Comparison of ENCODE assay signal across 13 cellular contexts in the genomic region with DNA sequence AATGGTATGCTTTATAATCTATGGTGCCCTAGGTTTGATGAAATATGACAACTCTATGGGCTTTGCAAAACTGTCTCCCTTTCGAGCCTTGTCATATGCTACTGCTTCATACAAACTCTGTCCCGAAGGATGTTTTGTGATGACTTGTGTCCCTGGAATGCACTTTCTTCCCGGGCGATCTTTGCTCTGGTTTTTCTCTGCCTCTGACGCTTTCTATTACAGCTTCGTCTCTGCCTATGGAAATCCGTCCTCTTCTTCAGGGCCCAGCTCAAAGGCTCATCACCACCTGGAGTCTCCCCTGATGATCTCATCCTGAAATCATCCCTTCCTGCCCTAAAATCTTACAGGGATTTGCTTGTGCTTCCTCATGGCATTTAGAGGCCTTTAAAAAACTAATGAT.
DNase-seq lines count a peak whose midpoint lies in the region; ATAC-seq and TF ChIP-seq lines count a peak whose summit lies in the region.
"Had no signal": no experiment of that assay in that cellular context is flagged by ENCODE, and none has a peak within 500 bp of the region (broad histone marks: within the 10 kb centered on the region; RNA-seq: fewer than 3 reads in every experiment).

No MANE protein-coding gene starts in this region.

- no peak overlapping the region for H3K9ac ChIP-seq in neuronal stem cell (ENCODE audit: low read depth, low read length, poor library complexity)

- in situ Hi-C loops in Panc1 (cut with HindIII; ENCODE audit: low pct_unique_long_range_greater_than_20kb, low sequenced_read_pairs) = no loop called here

- H3K4me2 ChIP-seq in neuronal stem cell (ENCODE audit: insufficient read depth, low read length, poor library complexity, severe bottlenecking) = no peak overlapping the region

- H3K27ac ChIP-seq in Panc1 (ENCODE audit: low read length) (no peak overlapping the region), esophagus muscularis mucosa (replicated peaks in 1 of 4) (peak overlapping the region in 1 of 4 donors; percentile 9), neuronal stem cell (replicated peaks; ENCODE audit: low read length) (no peak overlapping the region), spleen (no peak overlapping the region), testis (no peak overlapping the region)
- H3K27ac ChIP-seq: cardiac muscle cell had no signal

- no peak overlapping the region for H4K91ac ChIP-seq in neuronal stem cell (ENCODE audit: low read depth, low read length, poor library complexity)

- H3K4me1 ChIP-seq in Panc1 (ENCODE audit: control insufficient read depth, insufficient read depth, low read length) (peaks cover 12% of the 10 kb centered on the region), esophagus muscularis mucosa (peaks cover 0 to 9% (median 6%) of the 10 kb centered on the region in 4 donors), neuronal stem cell (ENCODE audit: control insufficient read depth in 2 of 2, insufficient read depth in 1 of 2, low read depth in 1 of 2, low read length in 2 of 2) (peaks cover 2 to 4% of the 10 kb centered on the region in 2 donors), spleen (peaks cover 0 to 14% (median 7%) of the 10 kb centered on the region in 6 donors), testis (no peaks in the 10 kb centered on the region)

- DNase-seq in GM03348 (ENCODE audit: low spot score) (peak; percentile 78), Panc1 (ENCODE audit: low read depth, low spot score) (peak; percentile 74), esophagus muscularis mucosa (ENCODE audit: extremely low spot score) (peak; percentile 37), neuronal stem cell (ENCODE audit: low spot score) (peak; percentile 15), spleen (no peak), lower leg skin (ENCODE audit: low spot score in 2 of 2) (no peak), testis (no peak)
- no peak for DNase-seq in activated naive CD4-positive, alpha-beta T cell treated with Interleukin-2 at 50 U/mL for 16 hours
- DNase-seq: activated CD8-positive, alpha-beta T cell treated with anti-CD3 and anti-CD28 coated beads for 36 hours; DMS53; NCI-H187 treated with DMSO at 0.1 percent for 48 hours; nephron progenitor cell had no signal

- WGBS in esophagus muscularis mucosa = 25% methylated on average over 7 of the region's 7 CpGs
- no CpG with 5 or more reads among the region's 7 CpGs for WGBS in neuronal stem cell (ENCODE audit: extremely low coverage in 2 of 2, insufficient read length in 2 of 2, insufficient replicate concordance in 1 of 2), 2 donors
- WGBS in spleen, 5 donors = 71 to 89% (median 83%) methylated on average over 7 of the region's 7 CpGs
- 32 to 40% methylated on average over 7 of the region's 7 CpGs for WGBS in lower leg skin, 2 donors
- 50 to 66% methylated on average over 7 of the region's 7 CpGs for WGBS in testis, 2 donors

- TF ChIP-seq CTCF in Panc1 (IDR thresholded peaks at IDR 0.05) (no peak), esophagus muscularis mucosa (IDR thresholded peaks at IDR 0.05) (no peak), spleen (IDR thresholded peaks at IDR 0.05 in 8 of 11, conservative IDR thresholded peaks at IDR 0.05 in 3 of 11) (no peak), lower leg skin (IDR thresholded peaks at IDR 0.05) (no peak), testis (IDR thresholded peaks at IDR 0.05) (no peak)

- no peaks in the 10 kb centered on the region for H3K27me3 ChIP-seq in Panc1 (ENCODE audit: control insufficient read depth, insufficient read depth, low read length)
- no peaks in the 10 kb centered on the region for H3K27me3 ChIP-seq in esophagus muscularis mucosa
- H3K27me3 ChIP-seq in neuronal stem cell (ENCODE audit: control insufficient read depth in 3 of 3, insufficient read depth in 3 of 3, low read depth in 1 of 3, low read length in 3 of 3) = no peaks in the 10 kb centered on the region
- H3K27me3 ChIP-seq in spleen (replicated peaks in 1 of 7) = no peaks in the 10 kb centered on the region
- H3K27me3 ChIP-seq in testis = no peaks in the 10 kb centered on the region
- H3K27me3 ChIP-seq: cardiac muscle cell had no signal

- no peak overlapping the region for H2BK5ac ChIP-seq in neuronal stem cell (ENCODE audit: low read length)

- H2AFZ ChIP-seq in neuronal stem cell (ENCODE audit: low read length) = peak overlapping the region; percentile 60

- H2BK120ac ChIP-seq in neuronal stem cell (ENCODE audit: low read depth, low read length) = no peak overlapping the region

- no peak for TF ChIP-seq EP300 in esophagus muscularis mucosa (IDR thresholded peaks at IDR 0.05)

- BruUV-seq in Panc1 (replicated peaks; lab: Mats Ljungman, UMichigan) = no TSS peak

- H3K23ac ChIP-seq in neuronal stem cell (ENCODE audit: low read depth, low read length, poor library complexity) = no peak overlapping the region

- TF ChIP-seq POLR2A in esophagus muscularis mucosa (IDR thresholded peaks at IDR 0.05; ENCODE audit: low read depth) (no peak), spleen (IDR thresholded peaks at IDR 0.05) (no peak), lower leg skin (IDR thresholded peaks at IDR 0.05) (no peak), testis (IDR thresholded peaks at IDR 0.05) (no peak)

- no peak overlapping the region for H3K4ac ChIP-seq in neuronal stem cell (ENCODE audit: low read length)

- peak; percentile 86 for ATAC-seq in Panc1
- ATAC-seq: activated CD8-positive, alpha-beta T cell treated with anti-CD3 and anti-CD28 coated beads for 36 hours had no signal

- no peak overlapping the region for H4K8ac ChIP-seq in neuronal stem cell (ENCODE audit: low read depth, low read length)

- POLR2A ChIA-PET in Panc1 (lab: Charles Lee) = no interaction called here

- H3K4me3 ChIP-seq in Panc1 (ENCODE audit: low read depth in 2 of 2, low read length in 2 of 2) (no peak overlapping the region), esophagus muscularis mucosa (no peak overlapping the region), neuronal stem cell (ENCODE audit: low read length in 2 of 2) (no peak overlapping the region), spleen (no peak overlapping the region), lower leg skin (ENCODE audit: low read depth, poor library complexity, severe bottlenecking) (no peak overlapping the region), testis (no peak overlapping the region)
- H3K4me3 ChIP-seq: cardiac muscle cell had no signal

- no peaks in the 10 kb centered on the region for H3K9me3 ChIP-seq in Panc1 (ENCODE audit: control insufficient read depth, insufficient read depth, low read depth, low read length)
- no peaks in the 10 kb centered on the region for H3K9me3 ChIP-seq in esophagus muscularis mucosa
- peaks cover 0 to 1% of the 10 kb centered on the region in 2 donors for H3K9me3 ChIP-seq in neuronal stem cell (replicated peaks in 1 of 2; ENCODE audit: control insufficient read depth in 2 of 2, insufficient read depth in 1 of 2, low read depth in 1 of 2, low read length in 2 of 2)
- no peaks in the 10 kb centered on the region for H3K9me3 ChIP-seq in spleen
- H3K9me3 ChIP-seq in testis = no peaks in the 10 kb centered on the region

- no peak overlapping the region for H3K14ac ChIP-seq in neuronal stem cell (ENCODE audit: low read length)

- no peak overlapping the region for H2BK15ac ChIP-seq in neuronal stem cell (ENCODE audit: low read length)

- no peaks in the 10 kb centered on the region for H3K79me1 ChIP-seq in neuronal stem cell (ENCODE audit: low read depth, low read length)

- H2BK12ac ChIP-seq in neuronal stem cell (ENCODE audit: low read length) = no peak overlapping the region

- no peak overlapping the region for H2AK5ac ChIP-seq in neuronal stem cell (ENCODE audit: low read depth, low read length)

- H3K36me3 ChIP-seq in Panc1 (ENCODE audit: control insufficient read depth, insufficient read depth, low read length) (no peaks in the 10 kb centered on the region), esophagus muscularis mucosa (no peaks in the 10 kb centered on the region), neuronal stem cell (replicated peaks in 1 of 2; ENCODE audit: control insufficient read depth in 2 of 2, insufficient read depth in 2 of 2, low read length in 2 of 2) (no peaks in the 10 kb centered on the region), spleen (no peaks in the 10 kb centered on the region), testis (ENCODE audit: low read depth, missing control alignments) (no peaks in the 10 kb centered on the region)
- H3K36me3 ChIP-seq: cardiac muscle cell had no signal

- CTCF ChIA-PET in Panc1 (lab: Charles Lee) = no interaction called here

- H3K18ac ChIP-seq in neuronal stem cell (ENCODE audit: low read length) = no peak overlapping the region

- intact Hi-C loops in Panc1 (cut with micrococcal nuclease; ENCODE audit: unreplicated experiment) = no loop called here
- intact Hi-C loops in esophagus muscularis mucosa (cut with DNase I) = no loop called here
- intact Hi-C loops in spleen (cut with DNase I; ENCODE audit: low total_unique reads) = no loop called here
- intact Hi-C loops in lower leg skin (cut with DNase I; ENCODE audit: low total_unique reads) = no loop called here
- intact Hi-C loops in testis (cut with DNase I; ENCODE audit: low total_unique reads) = no loop called here

Comparison
In these comparisons a context has a peak if more than half of its experiments do, and no peak if none do; other contexts are left out.
1. DNase-seq: peak in GM03348 (single experiment), Panc1 (single experiment), esophagus muscularis mucosa (single experiment) and neuronal stem cell (single experiment); none in spleen (single experiment), lower leg skin (0 of 2), activated naive CD4-positive, alpha-beta T cell treated with Interleukin-2 at 50 U/mL for 16 hours (single experiment) and testis (single experiment).